In genomic region chr16:14344292-14344691, GRCh38 we compare ENCODE assay signal across 1 cellular context.
TF ChIP-seq lines count a peak whose summit lies in the region.

No MANE protein-coding gene starts in this region.

TF ChIP-seq in K562, 482 proteins besides CTCF, POLR2A, EP300 and RAD21 (continued from another document and continues in another):
- TF ChIP-seq ZNF407 (IDR thresholded peaks at IDR 0.05; ENCODE audit: low read depth) (no peak), CREB3L1 (IDR thresholded peaks at IDR 0.05; ENCODE audit: borderline replicate concordance, low read depth) (no peak), ZNF589 (CRISPR knock-in tag; IDR thresholded peaks at IDR 0.05; ENCODE audit: low read depth) (no peak), HOMEZ (CRISPR knock-in tag; IDR thresholded peaks at IDR 0.05) (no peak), STAT5B (CRISPR knock-in tag; IDR thresholded peaks at IDR 0.05) (no peak), TRIM28 (IDR thresholded peaks at IDR 0.05) (no peak), EGR1 (conservative IDR thresholded peaks at IDR 0.05) (peak; percentile 45), TSHZ1 (CRISPR knock-in tag; IDR thresholded peaks at IDR 0.05) (no peak), MTA3 (IDR thresholded peaks at IDR 0.05; ENCODE audit: borderline replicate concordance) (no peak), HOXB6 (CRISPR knock-in tag; IDR thresholded peaks at IDR 0.05; ENCODE audit: borderline replicate concordance) (no peak), THRA (IDR thresholded peaks at IDR 0.05) (no peak), DNMT1 (IDR thresholded peaks at IDR 0.05) (no peak), PCBP1 (IDR thresholded peaks at IDR 0.05; ENCODE audit: low read depth, low read length, poor library complexity, severe bottlenecking) (no peak), E2F8 (IDR thresholded peaks at IDR 0.05; ENCODE audit: low read depth, partially characterized antibody) (no peak), SETDB1 (IDR thresholded peaks at IDR 0.05; ENCODE audit: low read length) (no peak), NFE2 (IDR thresholded peaks at IDR 0.05; ENCODE audit: low read depth) (no peak), ZNF655 (CRISPR knock-in tag; IDR thresholded peaks at IDR 0.05) (no peak), ZNF24 (IDR thresholded peaks at IDR 0.05) (no peak), STAT6 (CRISPR knock-in tag; IDR thresholded peaks at IDR 0.05) (no peak), CBFB (CRISPR knock-in tag; IDR thresholded peaks at IDR 0.05) (no peak), PML (IDR thresholded peaks at IDR 0.05; ENCODE audit: low read length) (no peak), ZNF140 (CRISPR knock-in tag; IDR thresholded peaks at IDR 0.05) (no peak), C11orf30 (IDR thresholded peaks at IDR 0.05; ENCODE audit: low read depth) (no peak), ID3 (CRISPR knock-in tag; IDR thresholded peaks at IDR 0.05) (no peak), ID3 (tag; IDR thresholded peaks at IDR 0.05) (no peak), LEF1 (IDR thresholded peaks at IDR 0.05) (no peak), NCOR1 (IDR thresholded peaks at IDR 0.05) (no peak), IRF9 (tag; IDR thresholded peaks at IDR 0.05) (no peak), NCOA2 (IDR thresholded peaks at IDR 0.05; ENCODE audit: partially characterized antibody in 2 of 2) (no peak), ELF4 (CRISPR knock-in tag; IDR thresholded peaks at IDR 0.05) (no peak), ZBED1 (IDR thresholded peaks at IDR 0.05) (no peak), BCOR (IDR thresholded peaks at IDR 0.05) (peak; percentile 69), KDM1A (IDR thresholded peaks at IDR 0.05) (peak in 1 of 2 experiments; percentile 56; a peak in 1 of 4 replicates), ARHGAP35 (IDR thresholded peaks at IDR 0.05; ENCODE audit: partially characterized antibody) (no peak), ZNF224 (CRISPR knock-in tag; IDR thresholded peaks at IDR 0.05) (no peak)
